ENCODE assay signal across 15 cellular contexts in the genomic region with DNA sequence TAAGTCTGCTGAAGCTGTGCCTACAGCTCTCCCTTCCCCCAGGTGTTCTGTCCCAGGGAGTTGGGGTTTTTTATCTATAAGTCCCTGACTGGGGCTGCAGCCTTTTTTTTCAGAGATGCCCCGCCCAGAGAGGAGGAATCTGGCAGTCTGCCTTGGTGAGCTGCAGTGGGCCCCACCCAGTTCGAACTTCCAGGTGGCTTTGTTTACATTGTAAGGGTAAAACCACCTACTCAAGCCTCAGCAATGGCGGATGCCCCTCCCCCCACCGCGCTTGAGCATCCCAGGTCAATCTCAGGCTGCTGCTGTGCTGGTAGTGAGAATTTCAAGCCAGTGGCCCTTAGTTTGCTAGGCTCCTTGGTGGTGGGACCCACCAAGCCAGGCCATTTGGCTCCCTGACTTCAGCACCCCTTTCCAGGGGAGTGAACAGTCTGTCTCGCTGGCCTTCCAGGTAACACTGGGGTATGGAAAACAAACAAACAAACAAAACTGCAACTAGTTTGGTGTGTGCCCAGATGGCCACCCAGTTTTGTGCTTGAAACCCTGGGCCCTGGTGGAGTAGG.
DNase-seq lines count a peak whose midpoint lies in the region; ATAC-seq and TF ChIP-seq lines count a peak whose summit lies in the region.
"Had no signal": no experiment of that assay in that cellular context is flagged by ENCODE, and none has a peak within 500 bp of the region (broad histone marks: within the 10 kb centered on the region; RNA-seq: fewer than 3 reads in every experiment).

No MANE protein-coding gene starts in this region.

- no peaks in the 10 kb centered on the region for H3K79me2 ChIP-seq in H9 (ENCODE audit: insufficient read depth, low read length)

- peak overlapping the region; percentile 37 for H3T11ph ChIP-seq in H9 (ENCODE audit: low read length)

- no peak overlapping the region for H3K4ac ChIP-seq in H9 (ENCODE audit: low read depth, low read length)
- no peak overlapping the region for H3K4ac ChIP-seq in mesenchymal stem cell (ENCODE audit: low read depth in 1 of 2, low read length in 2 of 2)

- no peaks in the 10 kb centered on the region for H4K20me1 ChIP-seq in H9 (ENCODE audit: control insufficient read depth, insufficient read depth, insufficient read length)

- peak overlapping the region in 2 of 3 experiments; percentile 57 to 68; a peak in 2 of 7 replicates for H3K27ac Mint-ChIP-seq in H9
- H3K27ac Mint-ChIP-seq: CD4-positive, alpha-beta T cell had no signal

- peak overlapping the region; percentile 92 for H4K5ac ChIP-seq in H9 (ENCODE audit: insufficient read length, low read depth, low read length)

- H3K79me1 ChIP-seq in H9 (ENCODE audit: insufficient read depth, low read depth, low read length, poor library complexity, severe bottlenecking): no peaks in the 10 kb centered on the region
- H3K79me1 ChIP-seq in mesenchymal stem cell (replicated peaks; ENCODE audit: low read length, poor library complexity, severe bottlenecking): no peaks in the 10 kb centered on the region

- H3K27me3 ChIP-seq in H9 (ENCODE audit: insufficient read depth, low read length) (no peaks in the 10 kb centered on the region), mesenchymal stem cell (ENCODE audit: control insufficient read depth in 1 of 2, insufficient read depth in 1 of 2, low read length in 2 of 2) (no peaks in the 10 kb centered on the region)
- H3K27me3 ChIP-seq in effector memory CD4-positive, alpha-beta T cell (replicated peaks; ENCODE audit: control insufficient read depth, insufficient read depth, low read length, poor library complexity, severe bottlenecking): no peaks in the 10 kb centered on the region
- H3K27me3 ChIP-seq: tibial artery had no signal

- H3K4me1 Mint-ChIP-seq in H9: peaks cover 10 to 13% of the 10 kb centered on the region in 2 experiments
- H3K4me1 Mint-ChIP-seq: neural crest cell had no signal

- H4K8ac ChIP-seq in H9 (replicated peaks; ENCODE audit: insufficient read length, low read depth, low read length) (peak overlapping the region; percentile 99), mesenchymal stem cell (ENCODE audit: low read length) (no peak overlapping the region)

- H3K18ac ChIP-seq in H9 (ENCODE audit: insufficient read length, low read depth, low read length) (peak overlapping the region; percentile 76), mesenchymal stem cell (ENCODE audit: low read depth in 1 of 2, low read length in 2 of 2) (no peak overlapping the region)

- peak overlapping the region; percentile 88 for H3K14ac ChIP-seq in H9 (ENCODE audit: insufficient read depth, low read length)
- H3K14ac ChIP-seq in mesenchymal stem cell (ENCODE audit: low read length in 2 of 2): no peak overlapping the region

- H2BK12ac ChIP-seq in H9 (ENCODE audit: insufficient read length, low read depth, low read length) (peak overlapping the region; percentile 86), mesenchymal stem cell (ENCODE audit: low read length in 2 of 2) (no peak overlapping the region)

- no peak overlapping the region for H3K4me3 ChIP-seq in mesenchymal stem cell (ENCODE audit: insufficient read depth in 1 of 2, low read depth in 1 of 2, low read length in 2 of 2)
- no peak overlapping the region for H3K4me3 ChIP-seq in effector memory CD4-positive, alpha-beta T cell (ENCODE audit: insufficient read depth, low read depth, low read length, poor library complexity, severe bottlenecking)
- H3K4me3 ChIP-seq: coronary artery, skin epidermis, tibial artery had no signal

- H3K9ac ChIP-seq in H9 (ENCODE audit: extremely low read depth, insufficient read length, low read length) (no peak overlapping the region), mesenchymal stem cell (ENCODE audit: low read length) (no peak overlapping the region)

- H3K9me3 ChIP-seq in H9 (ENCODE audit: control insufficient read depth, low read depth, low read length): no peaks in the 10 kb centered on the region
- H3K9me3 ChIP-seq in mesenchymal stem cell (ENCODE audit: control insufficient read depth, low read length): no peaks in the 10 kb centered on the region
- no peaks in the 10 kb centered on the region for H3K9me3 ChIP-seq in effector memory CD4-positive, alpha-beta T cell (ENCODE audit: control insufficient read depth, low read length)
- H3K9me3 ChIP-seq: tibial artery had no signal

- H3K27ac ChIP-seq in H9 (ENCODE audit: insufficient read length, low read depth, low read length): no peak overlapping the region
- no peak overlapping the region for H3K27ac ChIP-seq in mesenchymal stem cell (ENCODE audit: low read length, poor library complexity, severe bottlenecking)
- H3K27ac ChIP-seq in effector memory CD4-positive, alpha-beta T cell (ENCODE audit: insufficient read depth, low read length, poor library complexity, severe bottlenecking): no peak overlapping the region
- H3K27ac ChIP-seq: coronary artery, skin epidermis, tibial artery had no signal

- ATAC-seq in GM19463 (IDR thresholded peaks at IDR 0.05; ENCODE audit: unreplicated experiment): no peak

- H2BK5ac ChIP-seq in H9 (ENCODE audit: insufficient read length, low read length): no peak overlapping the region
- H2BK5ac ChIP-seq in mesenchymal stem cell (ENCODE audit: low read depth, low read length, poor library complexity, severe bottlenecking): no peak overlapping the region

- WGBS in H9 (ENCODE audit: extremely low coverage, insufficient read length, low lambda C conversion rate): no CpG with 5 or more reads among the region's 6 CpGs
- 26% methylated on average over 6 of the region's 6 CpGs for WGBS in mesenchymal stem cell

- peaks cover 0 to 15% (median 0%) of the 10 kb centered on the region in 3 experiments; a peak in 3 of 7 replicates for H3K36me3 Mint-ChIP-seq in H9 (ENCODE audit: insufficient read depth in 1 of 3, low read depth in 3 of 3)

- H3K27me3 Mint-ChIP-seq in H9 (ENCODE audit: low read depth): no peaks in the 10 kb centered on the region; the same call in 1 of the 2 replicates

- H2BK120ac ChIP-seq in H9 (ENCODE audit: low read depth, low read length, poor library complexity, severe bottlenecking) (no peak overlapping the region), mesenchymal stem cell (ENCODE audit: low read depth, low read length) (no peak overlapping the region)

- H2AK5ac ChIP-seq in H9 (ENCODE audit: insufficient read length, low read length) (no peak overlapping the region), mesenchymal stem cell (ENCODE audit: low read length, severe bottlenecking) (no peak overlapping the region)

- H4K91ac ChIP-seq in H9 (ENCODE audit: insufficient read length, low read depth, low read length) (no peak overlapping the region), mesenchymal stem cell (ENCODE audit: low read length) (no peak overlapping the region)

- H2BK20ac ChIP-seq in H9 (ENCODE audit: low read depth, low read length, poor library complexity, severe bottlenecking): no peak overlapping the region

- H3K4me3 Mint-ChIP-seq in H9: no peak overlapping the region
- H3K4me3 Mint-ChIP-seq: CD4-positive, alpha-beta T cell; neural crest cell had no signal

- H3K56ac ChIP-seq in H9 (ENCODE audit: insufficient read length, low read depth, low read length): no peak overlapping the region

- H3K23ac ChIP-seq in H9 (ENCODE audit: insufficient read length, low read depth, low read length) (no peak overlapping the region), mesenchymal stem cell (ENCODE audit: low read length in 2 of 2) (no peak overlapping the region)

- H2AFZ ChIP-seq in H9 (ENCODE audit: low read length): peak overlapping the region; percentile 87
- peak overlapping the region; percentile 39 for H2AFZ ChIP-seq in mesenchymal stem cell (ENCODE audit: low read depth, low read length)

- H3K36me3 ChIP-seq in mesenchymal stem cell (ENCODE audit: control insufficient read depth in 1 of 2, insufficient read depth in 2 of 2, low read depth in 1 of 2, low read length in 2 of 2): no peaks in the 10 kb centered on the region
- H3K36me3 ChIP-seq in effector memory CD4-positive, alpha-beta T cell (ENCODE audit: control insufficient read depth, insufficient read depth, low read length): no peaks in the 10 kb centered on the region
- H3K36me3 ChIP-seq: tibial artery had no signal

- H3K9me3 Mint-ChIP-seq in H9: peaks cover 14 to 22% of the 10 kb centered on the region in 2 experiments

- TF ChIP-seq CTCF in H9 (conservative IDR thresholded peaks at IDR 0.05): no peak

- H3K4me2 ChIP-seq in H9 (ENCODE audit: insufficient read depth, insufficient read length, low read length) (no peak overlapping the region), mesenchymal stem cell (ENCODE audit: low read length, poor library complexity, severe bottlenecking) (no peak overlapping the region)

- H2BK15ac ChIP-seq in H9 (ENCODE audit: low read depth, low read length) (no peak overlapping the region), mesenchymal stem cell (ENCODE audit: low read depth, poor library complexity, severe bottlenecking) (no peak overlapping the region)

- H3K23me2 ChIP-seq in H9 (ENCODE audit: insufficient read length, low read depth, low read length, poor library complexity, severe bottlenecking): no peaks in the 10 kb centered on the region

- DNase-seq in H9: peak; percentile 90
- peak; percentile 73 for DNase-seq in NCI-H187 treated with DMSO at 0.1 percent for 48 hours (lab: John Stamatoyannopoulos, UW)
- DNase-seq in SHP77 treated with DMSO at 0.1 percent for 48 hours (lab: John Stamatoyannopoulos, UW): peak; percentile 69
- DNase-seq in mesenchymal stem cell: no peak
- no peak for DNase-seq in NOMO-1 treated with DMSO at 0.1 percent for 48 hours (lab: John Stamatoyannopoulos, UW; ENCODE audit: unreplicated experiment)
- DNase-seq in effector memory CD4-positive, alpha-beta T cell: no peak
- DNase-seq in activated naive CD4-positive, alpha-beta T cell treated with anti-CD3 and anti-CD28 coated beads, Interleukin-2, amount 50 U/mL, for 16 hours: no peak
- DNase-seq: CD4-positive, alpha-beta T cell; GOT3; NCI-H1694; tibial artery had no signal

- H3K4me1 ChIP-seq in H9 (ENCODE audit: insufficient read depth, low read length) (peaks cover 3% of the 10 kb centered on the region; the same call in 1 of the 2 replicates), mesenchymal stem cell (ENCODE audit: control insufficient read depth, insufficient read depth, low read depth, low read length) (peaks cover 1% of the 10 kb centered on the region)
- H3K4me1 ChIP-seq in effector memory CD4-positive, alpha-beta T cell (ENCODE audit: control insufficient read depth, insufficient read depth, low read length, poor library complexity, severe bottlenecking): no peaks in the 10 kb centered on the region
- H3K4me1 ChIP-seq: tibial artery had no signal

Comparison
In these comparisons a context has a peak if more than half of its experiments do, and no peak if none do; other contexts are left out.
1. DNase-seq: peak in H9 (single experiment), NCI-H187 treated with DMSO at 0.1 percent for 48 hours (single experiment) and SHP77 treated with DMSO at 0.1 percent for 48 hours (single experiment); none in mesenchymal stem cell (single experiment), NOMO-1 treated with DMSO at 0.1 percent for 48 hours (single experiment), effector memory CD4-positive, alpha-beta T cell (0 of 3) and activated naive CD4-positive, alpha-beta T cell treated with anti-CD3 and anti-CD28 coated beads, Interleukin-2, amount 50 U/mL, for 16 hours (single experiment).